In the genomic region with DNA sequence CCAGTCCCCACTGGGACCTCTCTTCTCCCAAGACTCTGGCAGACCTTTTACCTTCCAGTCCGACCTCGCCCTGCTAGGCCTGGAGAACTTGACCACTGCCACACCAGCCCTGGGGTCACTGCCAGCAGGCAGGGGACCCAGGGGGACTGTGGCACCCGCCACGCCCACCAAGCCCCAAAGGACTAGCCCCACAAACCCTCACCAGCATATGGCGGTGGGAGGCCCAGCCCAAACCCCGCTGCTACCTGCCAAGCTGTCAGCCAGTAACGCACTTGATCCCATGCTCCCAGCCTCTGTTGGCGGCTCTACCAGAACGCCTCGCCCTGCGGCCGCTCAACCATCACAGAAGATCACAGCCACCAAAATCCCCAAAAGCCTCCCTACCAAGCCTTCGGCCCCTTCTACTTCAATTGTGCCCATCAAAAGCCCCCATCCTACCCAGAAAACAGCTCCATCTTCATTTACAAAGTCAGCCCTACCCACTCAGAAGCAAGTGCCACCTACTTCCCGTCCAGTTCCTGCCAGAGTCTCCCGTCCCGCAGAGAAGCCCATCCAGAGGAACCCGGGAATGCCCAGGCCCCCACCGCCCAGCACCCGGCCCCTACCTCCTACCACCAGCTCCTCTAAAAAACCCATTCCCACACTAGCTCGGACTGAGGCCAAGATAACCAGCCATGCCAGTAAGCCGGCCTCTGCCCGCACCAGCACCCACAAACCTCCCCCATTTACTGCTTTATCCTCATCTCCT, we compare ENCODE assay signal across 17 cellular contexts. TPM values are rescaled to one million over a fixed set of nuclear protein-coding genes. Genes with fewer than 3 reads are reported as not detected.
A peak's percentile ranks its signal among the peaks of the same experiment; 100 is the strongest.
DNase-seq lines count a peak whose midpoint lies in the region; ATAC-seq, FAIRE-seq and TF ChIP-seq lines count a peak whose summit lies in the region.
"Had no signal": no experiment of that assay in that cellular context is flagged by ENCODE, and none has a peak within 500 bp of the region (broad histone marks: within the 10 kb centered on the region; RNA-seq: fewer than 3 reads in every experiment).

No MANE protein-coding gene starts in this region.

- RAD21 ChIA-PET in HCT116 (lab: Charles Lee; ENCODE audit: low non-redundant PET in 1 of 2, low total read pairs in 2 of 2, uncharacterized antibody in 2 of 2, unreplicated experiment in 2 of 2) = no interaction called here

- H3K9me2 ChIP-seq in HCT116 (ENCODE audit: insufficient read depth) = no peaks in the 10 kb centered on the region

- WGBS in spleen, 5 donors = 87 to 94% (median 89%) methylated on average over 22 of the region's 22 CpGs

- H3K27me3 ChIP-seq in BLaER1 treated with 17β-estradiol and CSF1 and Interleukin-3, amounts not matched to agents 10 nM and 100 nM = no peaks in the 10 kb centered on the region
- H3K27me3 ChIP-seq in HCT116 (ENCODE audit: insufficient read depth, low read length) (no peaks in the 10 kb centered on the region), endothelial cell of umbilical vein (ENCODE audit: control insufficient read depth in 2 of 2, insufficient read depth in 2 of 2, low read length in 2 of 2) (no peaks in the 10 kb centered on the region), spleen (replicated peaks in 1 of 7) (peaks cover 0 to 4% (median 0%) of the 10 kb centered on the region in 7 donors)
- H3K27me3 ChIP-seq: SJSA1 had no signal

- H4K20me1 ChIP-seq in BLaER1 treated with 17β-estradiol and CSF1 and Interleukin-3, amounts not matched to agents 10 nM and 100 nM = peaks cover 0 to 100% (median 92%) of the 10 kb centered on the region in 11 experiments; a peak in 20 of 22 replicates
- no peaks in the 10 kb centered on the region for H4K20me1 ChIP-seq in HCT116 (ENCODE audit: insufficient read depth)
- no peaks in the 10 kb centered on the region for H4K20me1 ChIP-seq in endothelial cell of umbilical vein (replicated peaks; ENCODE audit: control insufficient read depth, extremely low read depth, insufficient read depth, low read length)

- H2AFZ ChIP-seq in HCT116 (ENCODE audit: low read depth, low read length, poor library complexity, severe bottlenecking) (no peak overlapping the region), endothelial cell of umbilical vein (ENCODE audit: low read depth, low read length) (no peak overlapping the region)

- CTCF ChIA-PET in HCT116 (lab: Charles Lee) (no interaction called here), endothelial cell of umbilical vein (lab: Charles Lee) (interaction anchor here (0.5 to 1.5 kb wide), 3 partner anchors 19 to 904 kb away, joined by 3 to 4 read pairs (median 3); no protein-coding TSS in a partner anchor)

- no peak overlapping the region for H3K9ac ChIP-seq in BLaER1 treated with 17β-estradiol and CSF1 and Interleukin-3, amounts not matched to agents 10 nM and 100 nM
- no peak overlapping the region for H3K9ac ChIP-seq in HCT116 (ENCODE audit: low read length)
- H3K9ac ChIP-seq in endothelial cell of umbilical vein (replicated peaks; ENCODE audit: extremely low read depth, insufficient read depth, low read length) = no peak overlapping the region

- H3K4me2 ChIP-seq in BLaER1 treated with 17β-estradiol and CSF1 and Interleukin-3, amounts not matched to agents 10 nM and 100 nM = peak overlapping the region in 6 of 11 experiments; percentile 2 to 85 (median 75); a peak in 9 of 22 replicates
- H3K4me2 ChIP-seq in HCT116 (ENCODE audit: low read length) (no peak overlapping the region), endothelial cell of umbilical vein (ENCODE audit: insufficient read depth, low read length) (no peak overlapping the region)

- H3K36me3 ChIP-seq in BLaER1 treated with 17β-estradiol and CSF1 and Interleukin-3, amounts not matched to agents 10 nM and 100 nM = peaks cover 35 to 79% (median 70%) of the 10 kb centered on the region in 11 experiments; a peak in 21 of 22 replicates
- H3K36me3 ChIP-seq in HCT116 (ENCODE audit: control insufficient read depth in 1 of 2, insufficient read depth in 2 of 2, low read length in 2 of 2) (no peaks in the 10 kb centered on the region), endothelial cell of umbilical vein (ENCODE audit: control insufficient read depth in 2 of 2, extremely low read depth in 1 of 2, insufficient read depth in 2 of 2, low read length in 2 of 2) (peaks cover 0 to 7% of the 10 kb centered on the region in 2 experiments), spleen (no peaks in the 10 kb centered on the region)
- H3K36me3 ChIP-seq: SJSA1 had no signal

- DNase-seq in HCT116 (ENCODE audit: low read depth, low spot score) (no peak), endothelial cell of umbilical vein (ENCODE audit: low read depth, low spot score) (no peak), spleen (peak; percentile 41), NCI-H1048 (lab: John Stamatoyannopoulos, UW) (no peak)
- DNase-seq in stimulated activated CD4-positive, alpha-beta T cell treated with anti-CD3 and anti-CD28 coated beads, Interleukin-12 subunit alpha, Interleukin-12 subunit beta, amount 100 ng/mL, for 4 hours = no peak
- DNase-seq in activated T-cell treated with anti-CD3 and anti-CD28 coated beads, Interleukin-2, amount 50 U/mL, for 1 hour = no peak
- DNase-seq: ACHN; CD8-positive, alpha-beta T cell; DMS79 treated with DMSO at 0.1 percent for 48 hours; NCI-H1436 treated with DMSO at 0.1 percent for 48 hours; NCI-H2081; NCI-H510A treated with DMSO at 0.1 percent for 48 hours; NCI-H82 had no signal

- peaks cover 23 to 78% (median 67%) of the 10 kb centered on the region in 10 experiments for H3K4me1 ChIP-seq in BLaER1 treated with 17β-estradiol and CSF1 and Interleukin-3, amounts not matched to agents 10 nM and 100 nM
- H3K4me1 ChIP-seq in HCT116 (ENCODE audit: control insufficient read depth in 1 of 2, insufficient read depth in 2 of 2, low read length in 2 of 2) (peaks cover 0 to 4% of the 10 kb centered on the region in 2 experiments; a peak in 2 of 4 replicates), endothelial cell of umbilical vein (ENCODE audit: control insufficient read depth, extremely low read depth, insufficient read depth, low read length) (peaks cover 2% of the 10 kb centered on the region), spleen (peaks cover 0 to 3% (median 0%) of the 10 kb centered on the region in 6 donors)

- H3K79me2 ChIP-seq in HCT116 (ENCODE audit: insufficient read depth, low read length) (no peaks in the 10 kb centered on the region), endothelial cell of umbilical vein (ENCODE audit: control insufficient read depth, insufficient read depth, low read length) (peaks cover 6% of the 10 kb centered on the region)

- no peak for FAIRE-seq in endothelial cell of umbilical vein (lab: Jason Lieb, UNC)
- FAIRE-seq: K562 had no signal

- dilution Hi-C loops in endothelial cell of umbilical vein (cut with MboI; ENCODE audit: extremely low pct_ligation_motif_present, low sequenced_read_pairs) = no loop called here

- POLR2A ChIA-PET in HCT116 (lab: Charles Lee) = no interaction called here
- POLR2A ChIA-PET in endothelial cell of umbilical vein (lab: Charles Lee) = no interaction called here

- no peak for TF ChIP-seq CTCF in HCT116 (IDR thresholded peaks at IDR 0.05 in 2 of 3, conservative IDR thresholded peaks at IDR 0.05 in 1 of 3; ENCODE audit: borderline replicate concordance in 1 of 3, insufficient read depth in 1 of 3, low read depth in 2 of 3, low read length in 2 of 3)
- no peak for TF ChIP-seq CTCF in endothelial cell of umbilical vein (IDR thresholded peaks at IDR 0.05; ENCODE audit: extremely low read depth in 1 of 2, insufficient read depth in 1 of 2, low read depth in 1 of 2, low read length in 2 of 2)
- no peak for TF ChIP-seq CTCF in spleen (IDR thresholded peaks at IDR 0.05 in 8 of 11, conservative IDR thresholded peaks at IDR 0.05 in 3 of 11)

- intact Hi-C loops in HCT116 (cut with micrococcal nuclease) = no loop called here
- intact Hi-C loops in endothelial cell of umbilical vein (cut with micrococcal nuclease) = no loop called here
- intact Hi-C loops in spleen (cut with DNase I; ENCODE audit: low total_unique reads) = no loop called here

- peaks cover 0 to 5% (median 0%) of the 10 kb centered on the region in 11 experiments; a peak in 1 of 22 replicates for H3K9me3 ChIP-seq in BLaER1 treated with 17β-estradiol and CSF1 and Interleukin-3, amounts not matched to agents 10 nM and 100 nM (replicated peaks in 1 of 11)
- H3K9me3 ChIP-seq in HCT116 (ENCODE audit: control insufficient read depth in 1 of 2, insufficient read depth in 1 of 2, low read depth in 1 of 2, low read length in 2 of 2) (no peaks in the 10 kb centered on the region), endothelial cell of umbilical vein (replicated peaks; ENCODE audit: control insufficient read depth, insufficient read depth, low read length) (no peaks in the 10 kb centered on the region), spleen (no peaks in the 10 kb centered on the region)
- H3K9me3 ChIP-seq: SJSA1 had no signal

- no peak for ATAC-seq in HCT116
- ATAC-seq: CD8-positive, alpha-beta T cell; K562 had no signal

- TSS peak; percentile 38 for BruUV-seq in HCT116 (replicated peaks; lab: Mats Ljungman, UMichigan)
- TSS peak; percentile 70 for BruUV-seq in endothelial cell of umbilical vein (replicated peaks; lab: Mats Ljungman, UMichigan)

- TF ChIP-seq RAD21 in HCT116 (IDR thresholded peaks at IDR 0.05; ENCODE audit: low read depth) = no peak

- H3K9me1 ChIP-seq in endothelial cell of umbilical vein (replicated peaks; ENCODE audit: control insufficient read depth, extremely low read depth, insufficient read depth, low read length) = no peaks in the 10 kb centered on the region

- no peak overlapping the region for H3K4me3 ChIP-seq in BLaER1 treated with 17β-estradiol and CSF1 and Interleukin-3, amounts not matched to agents 10 nM and 100 nM
- H3K4me3 ChIP-seq in HCT116 (replicated peaks in 1 of 2; ENCODE audit: low read depth in 1 of 2, low read length in 2 of 2) (no peak overlapping the region), endothelial cell of umbilical vein (replicated peaks in 1 of 3; ENCODE audit: insufficient read depth in 1 of 3, low read depth in 1 of 3, low read length in 3 of 3) (no peak overlapping the region), spleen (no peak overlapping the region)
- H3K4me3 ChIP-seq: K562, SJSA1 had no signal

- TF ChIP-seq POLR2A in HCT116 (IDR thresholded peaks at IDR 0.05; ENCODE audit: borderline replicate concordance, extremely low read depth, insufficient read depth, insufficient read length) (no peak), endothelial cell of umbilical vein (IDR thresholded peaks at IDR 0.05; ENCODE audit: low read depth, low read length) (no peak), spleen (IDR thresholded peaks at IDR 0.05) (no peak)

- peak overlapping the region in 3 of 11 experiments; percentile 18 to 37 (median 29); a peak in 4 of 22 replicates for H3K27ac ChIP-seq in BLaER1 treated with 17β-estradiol and CSF1 and Interleukin-3, amounts not matched to agents 10 nM and 100 nM
- H3K27ac ChIP-seq in HCT116 (ENCODE audit: low read depth, low read length) (no peak overlapping the region), endothelial cell of umbilical vein (ENCODE audit: insufficient read depth, low read depth, low read length) (no peak overlapping the region), spleen (no peak overlapping the region)
- H3K27ac ChIP-seq: HL-60, SJSA1 had no signal

RNA-seq across cellular contexts. Expression of a gene that starts 13.1 kb away (rescaled TPM):
- 12.0 TPM for total RNA-seq in HCT116 (2021; ENCODE audit: unreplicated experiment)
- polyA plus RNA-seq in HCT116 (2012) = 6.5 and 7.2 TPM in 2 replicates
- total RNA-seq in endothelial cell of umbilical vein = 48.6 and 49.1 TPM in 2 replicates
- 14.7 and 14.9 TPM in 2 replicates for polyA plus RNA-seq in endothelial cell of umbilical vein
- polyA plus RNA-seq in endothelial cell of umbilical vein (2011; cell fraction: cytosol; rRNA removed) = 5.1 and 7.1 TPM in 2 replicates
- 147 and 157 TPM in 2 replicates for polyA plus RNA-seq in endothelial cell of umbilical vein (2011; cell fraction: nucleus; rRNA removed)
- 30.8 and 37.0 TPM in 2 replicates for polyA plus RNA-seq in endothelial cell of umbilical vein (2012)
- 17.6 and 18.7 TPM in 2 replicates for polyA minus RNA-seq in endothelial cell of umbilical vein
- 1.4 TPM for polyA minus RNA-seq in endothelial cell of umbilical vein (2011; cell fraction: cytosol; rRNA and poly(A)+ RNA removed)
- polyA minus RNA-seq in endothelial cell of umbilical vein (2011; cell fraction: nucleus; rRNA and poly(A)+ RNA removed) = 54.5 and 60.8 TPM in 2 replicates
- 10 to 100 TPM in 4 of 7 donors, 1 to 10 TPM in 3; 2.3 to 23.4 (median 10.4) TPM for total RNA-seq in spleen
- 1 to 10 TPM; 2.1 to 8.1 (median 3.0) TPM for polyA plus RNA-seq in spleen
- polyA plus RNA-seq: K562 had no signal

Comparison
In these comparisons a context has a peak if more than half of its experiments do, and no peak if none do; other contexts are left out.
1. H3K4me2 ChIP-seq: peak in BLaER1 treated with 17β-estradiol and CSF1 and Interleukin-3, amounts not matched to agents 10 nM and 100 nM (6 of 11); none in HCT116 (single experiment) and endothelial cell of umbilical vein (single experiment).